Comparison of ENCODE assay signal across 8 cellular contexts in genomic region chr2:130336877-130337734, GRCh38.
A peak's percentile ranks its signal among the peaks of the same experiment; 100 is the strongest.
DNase-seq lines count a peak whose midpoint lies in the region; ATAC-seq, FAIRE-seq and TF ChIP-seq lines count a peak whose summit lies in the region.

No MANE protein-coding gene starts in this region.

- TF ChIP-seq CTCF in WERI-Rb-1 (IDR thresholded peaks at IDR 0.05; ENCODE audit: low read depth, low read length) (peak; percentile 16; the same call in 1 of the 2 replicates), coronary artery (IDR thresholded peaks at IDR 0.05) (no peak)

- ATAC-seq in GM21447 (IDR thresholded peaks at IDR 0.05; ENCODE audit: unreplicated experiment): no peak
- ATAC-seq in GM21528 (IDR thresholded peaks at IDR 0.05; ENCODE audit: low FRiP score, unreplicated experiment): no peak

- FAIRE-seq in G401.6 (lab: Jason Lieb, UNC): peak; percentile 65

- H3K36me3 ChIP-seq in WERI-Rb-1: peaks cover 10% of the 10 kb centered on the region

- DNase-seq in NCI-H1694 (lab: John Stamatoyannopoulos, UW): peak; percentile 83
- peak; percentile 90 for DNase-seq in WERI-Rb-1
- no peak for DNase-seq in coronary artery (ENCODE audit: low spot score)
- peak; percentile 80 for DNase-seq in kidney glomerular epithelial cell (lab: John Stamatoyannopoulos, UW)
- peak; percentile 25 to 53 for DNase-seq in stimulated activated CD4-positive, alpha-beta T cell treated with anti-CD3 and anti-CD28 coated beads, Interleukin-1b, Interleukin-23, amount 100 ng/mL, for 4 hours (ENCODE audit: low read depth in 2 of 2)

- H3K4me3 ChIP-seq in WERI-Rb-1 (ENCODE audit: low read depth, low read length) (peak overlapping the region; percentile 76), coronary artery (peak overlapping the region; percentile 47)

- peak overlapping the region; percentile 68 for H3K27ac ChIP-seq in WERI-Rb-1
- H3K27ac ChIP-seq in coronary artery: peak overlapping the region in 1 of 2 donors; percentile 48

- peaks cover 3% of the 10 kb centered on the region for H3K9me3 ChIP-seq in WERI-Rb-1 (ENCODE audit: severe bottlenecking)

- no peaks in the 10 kb centered on the region for H3K27me3 ChIP-seq in WERI-Rb-1 (ENCODE audit: insufficient read depth, low read depth, severe bottlenecking)
